ENCODE assay signal across 9 cellular contexts in the genomic region with DNA sequence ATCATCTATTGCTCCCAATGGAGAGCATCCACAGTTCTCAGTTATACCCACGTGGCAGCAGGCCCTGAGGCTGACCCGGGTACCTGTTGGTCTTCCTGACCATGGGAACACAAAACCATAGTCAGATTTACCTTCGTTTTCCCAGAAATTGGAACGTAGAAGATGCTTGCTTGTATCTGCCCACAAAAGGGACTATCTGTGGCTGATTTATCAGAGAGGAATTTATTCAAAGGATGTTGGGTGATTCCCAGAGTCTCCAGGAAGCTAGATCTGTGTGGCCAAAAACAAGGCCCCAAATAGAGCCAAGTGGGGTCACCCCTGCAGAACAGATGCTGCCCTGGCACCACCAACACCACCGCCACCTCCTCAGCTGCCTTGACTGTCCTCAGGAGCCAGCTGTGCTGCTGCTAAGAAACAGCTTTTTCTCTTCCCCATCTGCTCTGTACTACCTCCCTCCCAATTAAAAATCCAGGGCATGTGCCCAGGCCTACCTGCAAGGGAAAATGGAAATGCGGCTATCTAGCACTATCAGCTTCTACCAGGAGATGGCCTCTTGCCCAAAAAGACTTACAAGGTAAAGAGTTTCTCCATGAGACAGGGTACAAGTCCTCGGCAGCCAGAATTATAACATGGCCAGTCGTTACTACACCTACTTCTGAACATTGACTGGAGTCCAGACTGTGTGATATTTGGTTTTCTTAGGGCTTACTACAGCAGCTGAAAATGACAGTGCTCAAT.
DNase-seq lines count a peak whose midpoint lies in the region; ATAC-seq and TF ChIP-seq lines count a peak whose summit lies in the region.
"Had no signal": no experiment of that assay in that cellular context is flagged by ENCODE, and none has a peak within 500 bp of the region (broad histone marks: within the 10 kb centered on the region; RNA-seq: fewer than 3 reads in every experiment).

No MANE protein-coding gene starts in this region.

- H3K4me3 Mint-ChIP-seq in T-cell, result no peak overlapping the region
- H3K4me3 Mint-ChIP-seq: natural killer cell treated with Interleukin-12 subunit alpha and Interleukin-12 subunit beta and Interleukin-15 and Interleukin-18, amount 100 ng/mL, for 72 hours had no signal

- no peak for ATAC-seq in T-cell (replicated peaks in 1 of 4)
- ATAC-seq in right lobe of liver, result peak; percentile 19 to 61 (median 58)

- H3K36me3 Mint-ChIP-seq in T-cell, result no peaks in the 10 kb centered on the region
- H3K36me3 Mint-ChIP-seq: natural killer cell treated with Interleukin-12 subunit alpha and Interleukin-12 subunit beta and Interleukin-15 and Interleukin-18, amount 100 ng/mL, for 72 hours had no signal

- CTCF ChIA-PET in T-cell (lab: Charles Lee), result no interaction called here

- H3K36me3 ChIP-seq in right lobe of liver, result no peaks in the 10 kb centered on the region
- no peaks in the 10 kb centered on the region for H3K36me3 ChIP-seq in MG63

- H3K27me3 ChIP-seq in HL-60 (ENCODE audit: insufficient read depth, poor library complexity, severe bottlenecking), result no peaks in the 10 kb centered on the region
- H3K27me3 ChIP-seq in right lobe of liver, result no peaks in the 10 kb centered on the region
- no peaks in the 10 kb centered on the region for H3K27me3 ChIP-seq in MG63

- POLR2A ChIA-PET in T-cell (lab: Charles Lee), result interaction anchor here in 1 of 2 donors (0.7 kb wide), 1 partner anchor 430 kb away, joined by 5 read pairs; no protein-coding TSS in a partner anchor

- H3K27ac ChIP-seq in HL-60 (replicated peaks) (no peak overlapping the region), right lobe of liver (peak overlapping the region; percentile 63 to 87 (median 71)), coronary artery (no peak overlapping the region)

- TF ChIP-seq POLR2A in right lobe of liver (IDR thresholded peaks at IDR 0.05), result no peak

- TF ChIP-seq CTCF in HL-60 (IDR thresholded peaks at IDR 0.05; ENCODE audit: insufficient read depth, low read length) (peak; percentile 2), right lobe of liver (IDR thresholded peaks at IDR 0.05) (peak; percentile 18 to 31 (median 19)), coronary artery (IDR thresholded peaks at IDR 0.05) (no peak)

- H3K4me1 ChIP-seq in right lobe of liver, result peaks cover 0 to 42% (median 21%) of the 10 kb centered on the region in 4 donors

- H3K9me3 Mint-ChIP-seq in T-cell, result no peaks in the 10 kb centered on the region
- H3K9me3 Mint-ChIP-seq: natural killer cell treated with Interleukin-12 subunit alpha and Interleukin-12 subunit beta and Interleukin-15 and Interleukin-18, amount 100 ng/mL, for 72 hours had no signal

- no peak overlapping the region for H3K4me3 ChIP-seq in HL-60 (replicated peaks; ENCODE audit: insufficient read depth, low read length)
- H3K4me3 ChIP-seq in right lobe of liver, result peak overlapping the region in 1 of 3 donors; percentile 18
- no peak overlapping the region for H3K4me3 ChIP-seq in coronary artery
- H3K4me3 ChIP-seq in MG63, result no peak overlapping the region

- peak; percentile 60 for DNase-seq in COR-L47 (lab: John Stamatoyannopoulos, UW)
- peak in 1 of 2 experiments; percentile 12 for DNase-seq in HL-60 (ENCODE audit: low read depth in 1 of 2, low spot score in 1 of 2)
- DNase-seq in T-cell, result no peak
- peak in 1 of 3 donors; percentile 58 for DNase-seq in right lobe of liver
- no peak for DNase-seq in coronary artery (ENCODE audit: low spot score)
- no peak for DNase-seq in OCI-M2 (lab: John Stamatoyannopoulos, UW; ENCODE audit: unreplicated experiment)
- no peak for DNase-seq in MG63
- DNase-seq in NCI-H1436 (lab: John Stamatoyannopoulos, UW), result no peak

- peak overlapping the region; percentile 29 to 52 for H3K27ac Mint-ChIP-seq in T-cell

- peaks cover 0 to 23% (median 15%) of the 10 kb centered on the region in 3 donors for H3K4me1 Mint-ChIP-seq in T-cell

- H3K27me3 Mint-ChIP-seq in T-cell, result no peaks in the 10 kb centered on the region
- H3K27me3 Mint-ChIP-seq: natural killer cell treated with Interleukin-12 subunit alpha and Interleukin-12 subunit beta and Interleukin-15 and Interleukin-18, amount 100 ng/mL, for 72 hours had no signal

- WGBS in right lobe of liver (ENCODE audit: insufficient coverage, low coverage, low lambda C conversion rate, missing lambda C conversion rate), result 56% methylated on average over 7 of the region's 8 CpGs

- intact Hi-C loops in right lobe of liver (cut with DNase I), result no loop called here

- H3K9me3 ChIP-seq in right lobe of liver (no peaks in the 10 kb centered on the region), MG63 (no peaks in the 10 kb centered on the region)

Comparison
In these comparisons a context has a peak if more than half of its experiments do, and no peak if none do; other contexts are left out.
1. H3K27ac ChIP-seq: peak in right lobe of liver (3 of 3); none in HL-60 (single experiment) and coronary artery (0 of 2).
2. ATAC-seq: peak in right lobe of liver (4 of 4); none in T-cell (0 of 4).